27 cellular contexts compared by ENCODE assay signal in the genomic region with DNA sequence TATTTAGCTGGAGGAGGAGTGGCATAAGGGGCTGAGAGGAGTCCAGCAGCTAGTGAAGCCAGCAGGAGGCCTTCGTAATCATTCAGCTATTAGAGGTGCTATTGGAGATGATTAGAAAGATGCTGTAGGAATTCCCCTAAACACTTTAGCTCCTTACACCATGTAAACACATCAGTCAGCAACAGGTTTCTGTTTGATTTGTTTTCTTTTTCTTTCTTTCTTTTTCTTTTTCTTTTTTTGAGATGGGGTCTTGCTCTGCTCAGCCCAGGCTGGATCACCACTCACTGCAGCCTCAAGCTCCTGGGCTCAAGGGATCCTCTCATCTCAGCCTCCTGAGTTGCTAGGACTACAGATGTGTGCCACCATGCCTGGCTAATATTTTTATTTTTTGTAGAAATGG. TPM values are rescaled to one million over a fixed set of nuclear protein-coding genes. Genes with fewer than 3 reads are reported as not detected.
DNase-seq lines count a peak whose midpoint lies in the region; ATAC-seq and TF ChIP-seq lines count a peak whose summit lies in the region.
"Had no signal": no experiment of that assay in that cellular context is flagged by ENCODE, and none has a peak within 500 bp of the region (broad histone marks: within the 10 kb centered on the region; RNA-seq: fewer than 3 reads in every experiment).

No MANE protein-coding gene starts in this region.

- peak overlapping the region; percentile 53 for H3K4me3 ChIP-seq in DOHH2 (ENCODE audit: low read length)
- no peak overlapping the region for H3K4me3 ChIP-seq in OCI-LY7 (ENCODE audit: low read depth, low read length, poor library complexity, severe bottlenecking)
- H3K4me3 ChIP-seq in testis, result no peak overlapping the region
- H3K4me3 ChIP-seq: BLaER1, heart left ventricle, PC-9, spleen, upper lobe of right lung had no signal

- 85 to 93% methylated on average over 1 of the region's 1 CpG for WGBS in testis, 2 donors

- no peaks in the 10 kb centered on the region for H3K27me3 Mint-ChIP-seq in activated CD4-positive, alpha-beta T cell treated with anti-CD3 and anti-CD28 coated beads, Interleukin-2, amount 10 ng/mL, durations not matched to agents 7 days and 5 days
- H3K27me3 Mint-ChIP-seq in memory B cell, result no peaks in the 10 kb centered on the region
- H3K27me3 Mint-ChIP-seq in endothelial cell (ENCODE audit: unreplicated experiment), result no peaks in the 10 kb centered on the region

- peak overlapping the region; percentile 47; the same call in 1 of the 2 replicates for H2AFZ ChIP-seq in OCI-LY7 (ENCODE audit: low read length)
- H2AFZ ChIP-seq: PC-9 had no signal

- H3K36me3 ChIP-seq in DOHH2 (ENCODE audit: control insufficient read depth, low read length), result peaks cover 4% of the 10 kb centered on the region; the same call in 1 of the 2 replicates
- H3K36me3 ChIP-seq in OCI-LY7 (ENCODE audit: insufficient read depth, low read length), result no peaks in the 10 kb centered on the region
- H3K36me3 ChIP-seq in testis (ENCODE audit: low read depth, missing control alignments), result no peaks in the 10 kb centered on the region
- H3K36me3 ChIP-seq: BLaER1, heart left ventricle, spleen, upper lobe of right lung had no signal

- peaks cover 96% of the 10 kb centered on the region for H3K4me1 ChIP-seq in DOHH2 (ENCODE audit: control insufficient read depth, low read length)
- peaks cover 90% of the 10 kb centered on the region for H3K4me1 ChIP-seq in OCI-LY7 (ENCODE audit: insufficient read depth, low read length, poor library complexity, severe bottlenecking)
- H3K4me1 ChIP-seq in testis, result no peaks in the 10 kb centered on the region

- H3K4me2 ChIP-seq in DOHH2 (ENCODE audit: low read length) (peak overlapping the region; percentile 76), OCI-LY7 (ENCODE audit: low read length) (0 out of 2 replicates have a peak overlapping the region, but pooled peaks have one; percentile 10)
- H3K4me2 ChIP-seq: BLaER1, PC-9 had no signal

- CTCF ChIA-PET in activated CD4-positive, alpha-beta T cell treated with anti-CD3 and anti-CD28 coated beads, Interleukin-2, amount 10 ng/mL, durations not matched to agents 7 days and 5 days (lab: Charles Lee), result interaction anchor here (0.8 to 5.4 kb wide), 7 partner anchors 9 to 102 kb away, joined by 3 to 25 read pairs (median 7); a partner anchor contains a TSS
- CTCF ChIA-PET in OCI-LY7 (lab: Charles Lee; ENCODE audit: unreplicated experiment), result no interaction called here

- H3K9me3 ChIP-seq in DOHH2 (ENCODE audit: control insufficient read depth, insufficient read depth, low read length) (no peaks in the 10 kb centered on the region), OCI-LY7 (ENCODE audit: low read length) (no peaks in the 10 kb centered on the region), testis (no peaks in the 10 kb centered on the region)
- H3K9me3 ChIP-seq: BLaER1, heart left ventricle, spleen, upper lobe of right lung had no signal

- H3K36me3 Mint-ChIP-seq in activated CD4-positive, alpha-beta T cell treated with anti-CD3 and anti-CD28 coated beads, Interleukin-2, amount 10 ng/mL, durations not matched to agents 7 days and 5 days (ENCODE audit: low read depth), result no peaks in the 10 kb centered on the region
- H3K36me3 Mint-ChIP-seq in memory B cell (no peaks in the 10 kb centered on the region), endothelial cell (ENCODE audit: low read depth, unreplicated experiment) (no peaks in the 10 kb centered on the region)

- no peaks in the 10 kb centered on the region for H3K9me3 Mint-ChIP-seq in activated CD4-positive, alpha-beta T cell treated with anti-CD3 and anti-CD28 coated beads, Interleukin-2, amount 10 ng/mL, durations not matched to agents 7 days and 5 days
- H3K9me3 Mint-ChIP-seq in memory B cell (no peaks in the 10 kb centered on the region), endothelial cell (ENCODE audit: unreplicated experiment) (no peaks in the 10 kb centered on the region)

- H3K27ac ChIP-seq in DOHH2 (ENCODE audit: low read depth, low read length), result peak overlapping the region; percentile 97
- H3K27ac ChIP-seq in OCI-LY7 (ENCODE audit: low read depth, low read length, poor library complexity, severe bottlenecking), result peak overlapping the region; percentile 2
- no peak overlapping the region for H3K27ac ChIP-seq in testis
- H3K27ac ChIP-seq: BLaER1, epithelial cell of prostate, heart left ventricle, PC-9, spleen, upper lobe of right lung had no signal

- H3F3A ChIP-seq in DOHH2 (ENCODE audit: control insufficient read depth, insufficient read depth), result peaks cover 45% of the 10 kb centered on the region

- H4K20me1 ChIP-seq in DOHH2 (ENCODE audit: control insufficient read depth, insufficient read depth, low read depth, low read length) (no peaks in the 10 kb centered on the region), OCI-LY7 (ENCODE audit: insufficient read depth, low read length) (no peaks in the 10 kb centered on the region)
- H4K20me1 ChIP-seq: BLaER1 had no signal

- H3K9me2 ChIP-seq in DOHH2 (replicated peaks; ENCODE audit: control insufficient read depth, low read length) (no peaks in the 10 kb centered on the region), OCI-LY7 (ENCODE audit: insufficient read depth, low read length) (no peaks in the 10 kb centered on the region)

- no peak overlapping the region for H3K4me3 Mint-ChIP-seq in activated CD4-positive, alpha-beta T cell treated with anti-CD3 and anti-CD28 coated beads, Interleukin-2, amount 10 ng/mL, durations not matched to agents 7 days and 5 days
- H3K4me3 Mint-ChIP-seq in memory B cell (no peak overlapping the region), endothelial cell (ENCODE audit: unreplicated experiment) (no peak overlapping the region)

- H3K79me2 ChIP-seq in DOHH2 (ENCODE audit: control insufficient read depth, low read length), result peaks cover 50% of the 10 kb centered on the region
- H3K79me2 ChIP-seq in OCI-LY7 (ENCODE audit: insufficient read depth, low read depth, low read length), result no peaks in the 10 kb centered on the region

- no peaks in the 10 kb centered on the region for H3K27me3 ChIP-seq in DOHH2 (ENCODE audit: control insufficient read depth, low read length)
- no peaks in the 10 kb centered on the region for H3K27me3 ChIP-seq in testis
- H3K27me3 ChIP-seq: BLaER1, heart left ventricle, spleen, upper lobe of right lung had no signal

- no peak for DNase-seq in activated CD4-positive, alpha-beta T cell treated with anti-CD3 and anti-CD28 coated beads, Interleukin-2, amount 10 ng/mL, durations not matched to agents 7 days and 5 days
- no peak for DNase-seq in activated CD4-positive, alpha-beta T cell treated with anti-CD3 and anti-CD28 coated beads for 48 hours
- DNase-seq in OCI-LY7 (ENCODE audit: low spot score) (no peak), memory B cell (ENCODE audit: low spot score in 2 of 2) (no peak), RKO (ENCODE audit: low spot score) (no peak), testis (no peak), endothelial cell (ENCODE audit: low spot score) (no peak)
- DNase-seq: activated effector memory CD4-positive, alpha-beta T cell treated with Interleukin-2 at 50 U/mL for 16 hours; aorta; caudate nucleus; EL; H7; heart left ventricle; mesendoderm; NCI-H1105 treated with DMSO at 0.1 percent for 48 hours; NCI-H2081; PC-9; retina; SIG-M5; spleen; stimulated activated CD4-positive, alpha-beta T cell treated with anti-CD3 and anti-CD28 coated beads, Interleukin-4, amount 100 ng/mL, for 1 hour; upper lobe of right lung had no signal

- BruUV-seq in OCI-LY7 (replicated peaks; lab: Mats Ljungman, UMichigan), result no TSS peak

- TF ChIP-seq CTCF in DOHH2 (IDR thresholded peaks at IDR 0.05; ENCODE audit: low read depth, low read length, poor library complexity, severe bottlenecking) (no peak), OCI-LY7 (conservative IDR thresholded peaks at IDR 0.05; ENCODE audit: low read length) (no peak), testis (IDR thresholded peaks at IDR 0.05) (no peak), endothelial cell (IDR thresholded peaks at IDR 0.05; ENCODE audit: unreplicated experiment) (no peak)

- TF ChIP-seq POLR2A in testis (IDR thresholded peaks at IDR 0.05), result no peak

- peaks cover 76% of the 10 kb centered on the region for H3K4me1 Mint-ChIP-seq in activated CD4-positive, alpha-beta T cell treated with anti-CD3 and anti-CD28 coated beads, Interleukin-2, amount 10 ng/mL, durations not matched to agents 7 days and 5 days
- H3K4me1 Mint-ChIP-seq in memory B cell (peaks cover 28% of the 10 kb centered on the region), endothelial cell (ENCODE audit: unreplicated experiment) (no peaks in the 10 kb centered on the region)

- POLR2A ChIA-PET in activated CD4-positive, alpha-beta T cell treated with anti-CD3 and anti-CD28 coated beads, Interleukin-2, amount 10 ng/mL, durations not matched to agents 7 days and 5 days (lab: Charles Lee), result no interaction called here
- POLR2A ChIA-PET in OCI-LY7 (lab: Charles Lee), result interaction anchor here (0.6 to 7.4 kb wide), 8 partner anchors 10 to 1485 kb away, joined by 3 to 69 read pairs (median 4); a partner anchor contains a TSS

- peak overlapping the region; percentile 99 for H3K27ac Mint-ChIP-seq in activated CD4-positive, alpha-beta T cell treated with anti-CD3 and anti-CD28 coated beads, Interleukin-2, amount 10 ng/mL, durations not matched to agents 7 days and 5 days
- peak overlapping the region; percentile 77 for H3K27ac Mint-ChIP-seq in memory B cell
- no peak overlapping the region for H3K27ac Mint-ChIP-seq in endothelial cell (ENCODE audit: unreplicated experiment)

- intact Hi-C loops in OCI-LY7 (cut with micrococcal nuclease; ENCODE audit: unreplicated experiment), result no loop called here
- intact Hi-C loops in testis (cut with DNase I; ENCODE audit: low total_unique reads), result no loop called here

- no peak for ATAC-seq in memory B cell (ENCODE audit: low read depth)
- ATAC-seq: heart left ventricle, upper lobe of right lung had no signal

RNA-seq across cellular contexts. Expression of a gene that starts 10.6 kb away (rescaled TPM):
- total RNA-seq in activated CD4-positive, alpha-beta T cell treated with anti-CD3 and anti-CD28 coated beads, Interleukin-2, amount 10 ng/mL, durations not matched to agents 7 days and 5 days, result 10 to 100 TPM; 52.2 to 58.9 TPM
- total RNA-seq in OCI-LY7 (2014; rRNA removed; shearing (Covaris generic)), result 14.4 and 15.3 TPM in 2 replicates
- 59.6 and 64.2 TPM in 2 replicates for total RNA-seq in OCI-LY7 (2022)
- total RNA-seq in testis, result 10 to 100 TPM; 17.7 to 19.8 TPM
- polyA plus RNA-seq in testis (ENCODE audit: insufficient read depth, low read depth, low replicate concordance), result 24.7 TPM
- 43.1 TPM for total RNA-seq in endothelial cell (ENCODE audit: unreplicated experiment)

RNA-seq across cellular contexts. Expression of a gene that starts 16.2 kb away (rescaled TPM):
- total RNA-seq in activated CD4-positive, alpha-beta T cell treated with anti-CD3 and anti-CD28 coated beads, Interleukin-2, amount 10 ng/mL, durations not matched to agents 7 days and 5 days, result 100 to 1,000 TPM; 521 to 598 TPM
- 30.7 and 40.2 TPM in 2 replicates for total RNA-seq in OCI-LY7 (2014; rRNA removed; shearing (Covaris generic))
- total RNA-seq in OCI-LY7 (2022), result 125 and 140 TPM in 2 replicates
- 1 to 10 TPM; 2.8 to 5.0 TPM for total RNA-seq in testis
- 6.7 TPM for polyA plus RNA-seq in testis (ENCODE audit: insufficient read depth, low read depth, low replicate concordance)
- total RNA-seq in endothelial cell (ENCODE audit: unreplicated experiment), result not detected
- total RNA-seq: A673, osteocyte had no signal

RNA-seq across cellular contexts. Expression of a gene that starts 26.5 kb away (rescaled TPM):
- 10 to 100 TPM; 48.4 to 51.4 TPM for total RNA-seq in activated CD4-positive, alpha-beta T cell treated with anti-CD3 and anti-CD28 coated beads, Interleukin-2, amount 10 ng/mL, durations not matched to agents 7 days and 5 days
- 90.2 and 92.5 TPM in 2 replicates for total RNA-seq in OCI-LY7 (2014; rRNA removed; shearing (Covaris generic))
- 80.0 and 93.8 TPM in 2 replicates for total RNA-seq in OCI-LY7 (2022)
- 10 to 100 TPM; 15.2 to 26.1 TPM for total RNA-seq in testis
- polyA plus RNA-seq in testis (ENCODE audit: insufficient read depth, low read depth, low replicate concordance), result 23.6 TPM
- total RNA-seq in endothelial cell (ENCODE audit: unreplicated experiment), result 61.1 TPM

RNA-seq across cellular contexts. Expression of a gene that starts 48.9 kb away (rescaled TPM):
- total RNA-seq in activated CD4-positive, alpha-beta T cell treated with anti-CD3 and anti-CD28 coated beads, Interleukin-2, amount 10 ng/mL, durations not matched to agents 7 days and 5 days, result 1 to 10 TPM; 3.4 to 3.7 TPM
- 6.4 and 11.3 TPM in 2 replicates for total RNA-seq in OCI-LY7 (2014; rRNA removed; shearing (Covaris generic))
- total RNA-seq in OCI-LY7 (2022) (9.2 and 10.8 TPM in 2 replicates), testis (10 to 100 TPM; 35.6 to 37.2 TPM), endothelial cell (ENCODE audit: unreplicated experiment) (16.3 TPM)
- polyA plus RNA-seq in testis (ENCODE audit: insufficient read depth, low read depth, low replicate concordance), result 3.0 TPM

Comparison
In these comparisons a context has a peak if more than half of its experiments do, and no peak if none do; other contexts are left out.
1. H3K27ac ChIP-seq: peak in DOHH2 (single experiment) and OCI-LY7 (single experiment); none in testis (0 of 2).
2. RNA of a gene that starts 16.2 kb away (total RNA-seq): 521 to 598 TPM in activated CD4-positive, alpha-beta T cell treated with anti-CD3 and anti-CD28 coated beads, Interleukin-2, amount 10 ng/mL, durations not matched to agents 7 days and 5 days and 30.7 to 140 TPM in OCI-LY7; 2.8 to 5.0 TPM in testis and not detected in endothelial cell (single experiment); every median in the first group is over 4 times any median in the second.